ENCODE assay signal across 24 cellular contexts in genomic region chr5:914174-914573, GRCh38. TPM values are rescaled to one million over a fixed set of nuclear protein-coding genes. Genes with fewer than 3 reads are reported as not detected.
A peak's percentile ranks its signal among the peaks of the same experiment; 100 is the strongest.
DNase-seq lines count a peak whose midpoint lies in the region; ATAC-seq and TF ChIP-seq lines count a peak whose summit lies in the region.
"Had no signal": no experiment of that assay in that cellular context is flagged by ENCODE, and none has a peak within 500 bp of the region (broad histone marks: within the 10 kb centered on the region; RNA-seq: fewer than 3 reads in every experiment).

No MANE protein-coding gene starts in this region.

- H3K27ac ChIP-seq in PC-3 (ENCODE audit: low read length) (peak overlapping the region; percentile 96), endodermal cell (ENCODE audit: low read depth, low read length) (peak overlapping the region; percentile 11)
- H3K27ac ChIP-seq: 22Rv1, HL-60 had no signal

- WGBS in endodermal cell (ENCODE audit: insufficient coverage in 1 of 2, insufficient read length in 1 of 2), 2 experiments = 93 to 96% methylated on average over 13 to 14 of the region's 14 CpGs

- no peaks in the 10 kb centered on the region for H3K9me3 ChIP-seq in PC-3 (ENCODE audit: low read length)
- peaks cover 7% of the 10 kb centered on the region for H3K9me3 ChIP-seq in endodermal cell (ENCODE audit: control insufficient read depth, low read length)
- H3K9me3 ChIP-seq: BE2C had no signal

- H3K4me1 Mint-ChIP-seq in activated CD4-positive, alpha-beta memory T cell treated with anti-CD3 and anti-CD28 coated beads, Interleukin-2, amount 10 ng/mL, durations not matched to agents 7 days and 5 days = peaks cover 12% of the 10 kb centered on the region
- peaks cover 13% of the 10 kb centered on the region for H3K4me1 Mint-ChIP-seq in activated CD4-positive, alpha-beta memory T cell treated with anti-CD3 and anti-CD28 coated beads for 36 hours (ENCODE audit: low read depth)
- H3K4me1 Mint-ChIP-seq in endodermal cell = peaks cover 29% of the 10 kb centered on the region
- H3K4me1 Mint-ChIP-seq: CD14-positive monocyte had no signal

- no peak overlapping the region for H2AFZ ChIP-seq in PC-3 (ENCODE audit: low read length)

- H4K20me1 ChIP-seq in PC-3 (ENCODE audit: low read length) = no peaks in the 10 kb centered on the region

- no peaks in the 10 kb centered on the region for H3K27me3 ChIP-seq in PC-3 (ENCODE audit: low read length)
- no peaks in the 10 kb centered on the region for H3K27me3 ChIP-seq in endodermal cell (ENCODE audit: control insufficient read depth, insufficient read depth, low read length, poor library complexity, severe bottlenecking)
- H3K27me3 ChIP-seq: BE2C, SJSA1 had no signal

- peaks cover 15% of the 10 kb centered on the region for H3K79me2 ChIP-seq in PC-3 (ENCODE audit: low read length)

- H3K36me3 Mint-ChIP-seq in activated CD4-positive, alpha-beta memory T cell treated with anti-CD3 and anti-CD28 coated beads, Interleukin-2, amount 10 ng/mL, durations not matched to agents 7 days and 5 days (ENCODE audit: low read depth) = peaks cover 34% of the 10 kb centered on the region
- peaks cover 43% of the 10 kb centered on the region for H3K36me3 Mint-ChIP-seq in activated CD4-positive, alpha-beta memory T cell treated with anti-CD3 and anti-CD28 coated beads for 36 hours
- H3K36me3 Mint-ChIP-seq in endodermal cell (ENCODE audit: low read depth) = peaks cover 81% of the 10 kb centered on the region

- H3K9ac ChIP-seq in PC-3 (ENCODE audit: low read length) (peak overlapping the region; percentile 75; the same call in 1 of the 2 replicates), endodermal cell (ENCODE audit: extremely low read depth, low read length, poor library complexity, severe bottlenecking) (no peak overlapping the region)

- ATAC-seq in PC-3 (no peak), sciatic nerve (no peak)
- ATAC-seq: Right ventricle myocardium inferior had no signal

- no peak overlapping the region for H3K4me2 ChIP-seq in PC-3 (ENCODE audit: low read length)

- peaks cover 54% of the 10 kb centered on the region for H3K36me3 ChIP-seq in PC-3 (ENCODE audit: low read depth, low read length)
- peaks cover 80% of the 10 kb centered on the region for H3K36me3 ChIP-seq in endodermal cell (ENCODE audit: control insufficient read depth, insufficient read depth, low read length)

- peak overlapping the region; percentile 32 for H3K27ac Mint-ChIP-seq in activated CD4-positive, alpha-beta memory T cell treated with anti-CD3 and anti-CD28 coated beads, Interleukin-2, amount 10 ng/mL, durations not matched to agents 7 days and 5 days
- no peak overlapping the region for H3K27ac Mint-ChIP-seq in activated CD4-positive, alpha-beta memory T cell treated with anti-CD3 and anti-CD28 coated beads for 36 hours
- H3K27ac Mint-ChIP-seq in endodermal cell = no peak overlapping the region

- H3K9me2 ChIP-seq in PC-3 (replicated peaks; ENCODE audit: low read length) = no peaks in the 10 kb centered on the region

- BruUV-seq in PC-3 (replicated peaks; lab: Mats Ljungman, UMichigan) = no TSS peak

- no peaks in the 10 kb centered on the region for H3K9me3 Mint-ChIP-seq in activated CD4-positive, alpha-beta memory T cell treated with anti-CD3 and anti-CD28 coated beads, Interleukin-2, amount 10 ng/mL, durations not matched to agents 7 days and 5 days
- H3K9me3 Mint-ChIP-seq in activated CD4-positive, alpha-beta memory T cell treated with anti-CD3 and anti-CD28 coated beads for 36 hours = no peaks in the 10 kb centered on the region
- H3K9me3 Mint-ChIP-seq in endodermal cell = no peaks in the 10 kb centered on the region
- H3K9me3 Mint-ChIP-seq: CD14-positive monocyte; CD8-positive, alpha-beta memory T cell had no signal

- POLR2A ChIA-PET in activated CD4-positive, alpha-beta memory T cell treated with anti-CD3 and anti-CD28 coated beads, Interleukin-2, amount 10 ng/mL, durations not matched to agents 7 days and 5 days (lab: Charles Lee) = no interaction called here
- POLR2A ChIA-PET in activated CD4-positive, alpha-beta memory T cell treated with anti-CD3 and anti-CD28 coated beads for 36 hours (lab: Charles Lee) = no interaction called here
- POLR2A ChIA-PET in PC-3 (lab: Charles Lee; ENCODE audit: unreplicated experiment) = interaction anchor here (0.6 kb wide), 1 partner anchor 826 kb away, joined by 3 read pairs; no protein-coding TSS in a partner anchor

- no peaks in the 10 kb centered on the region for H3K27me3 Mint-ChIP-seq in activated CD4-positive, alpha-beta memory T cell treated with anti-CD3 and anti-CD28 coated beads, Interleukin-2, amount 10 ng/mL, durations not matched to agents 7 days and 5 days
- no peaks in the 10 kb centered on the region for H3K27me3 Mint-ChIP-seq in activated CD4-positive, alpha-beta memory T cell treated with anti-CD3 and anti-CD28 coated beads for 36 hours
- H3K27me3 Mint-ChIP-seq in endodermal cell (ENCODE audit: insufficient read depth) = peaks cover 1% of the 10 kb centered on the region
- H3K27me3 Mint-ChIP-seq: CD8-positive, alpha-beta memory T cell had no signal

- H3K4me3 ChIP-seq in PC-3 (ENCODE audit: low read length) (no peak overlapping the region), endodermal cell (ENCODE audit: low read length) (no peak overlapping the region)
- H3K4me3 ChIP-seq: SJSA1 had no signal

- H3K4me1 ChIP-seq in PC-3 (ENCODE audit: insufficient read depth, low read length) = peaks cover 33% of the 10 kb centered on the region
- H3K4me1 ChIP-seq in endodermal cell (ENCODE audit: control insufficient read depth, insufficient read depth, low read length) = peaks cover 13% of the 10 kb centered on the region
- H3K4me1 ChIP-seq: BE2C had no signal

- H3K4me3 Mint-ChIP-seq in activated CD4-positive, alpha-beta memory T cell treated with anti-CD3 and anti-CD28 coated beads, Interleukin-2, amount 10 ng/mL, durations not matched to agents 7 days and 5 days = no peak overlapping the region
- no peak overlapping the region for H3K4me3 Mint-ChIP-seq in activated CD4-positive, alpha-beta memory T cell treated with anti-CD3 and anti-CD28 coated beads for 36 hours
- H3K4me3 Mint-ChIP-seq in endodermal cell = no peak overlapping the region
- H3K4me3 Mint-ChIP-seq: CD14-positive monocyte; CD8-positive, alpha-beta memory T cell had no signal

- H3F3A ChIP-seq in PC-3 (ENCODE audit: low read length, unreplicated experiment) = peaks cover 9% of the 10 kb centered on the region

- intact Hi-C loops in activated CD4-positive, alpha-beta memory T cell treated with anti-CD3 and anti-CD28 coated beads for 36 hours (cut with micrococcal nuclease) = no loop called here
- intact Hi-C loops in PC-3 (cut with micrococcal nuclease) = loop anchor here (5.0 kb wide), 1 partner anchor 198 kb away; the partner anchor contains the start of gene SLC12A7
- intact Hi-C loops in sciatic nerve (cut with DNase I) = no loop called here

- CTCF ChIA-PET in activated CD4-positive, alpha-beta memory T cell treated with anti-CD3 and anti-CD28 coated beads, Interleukin-2, amount 10 ng/mL, durations not matched to agents 7 days and 5 days (lab: Charles Lee) = interaction anchor here (0.8 kb wide), 1 partner anchor 10 kb away, joined by 3 read pairs; no protein-coding TSS in a partner anchor
- CTCF ChIA-PET in activated CD4-positive, alpha-beta memory T cell treated with anti-CD3 and anti-CD28 coated beads for 36 hours (lab: Charles Lee) = interaction anchor here (1.2 kb wide), 1 partner anchor 10 kb away, joined by 5 read pairs; no protein-coding TSS in a partner anchor
- CTCF ChIA-PET in PC-3 (lab: Charles Lee) = no interaction called here

- TF ChIP-seq CTCF in PC-3 (conservative IDR thresholded peaks at IDR 0.05; ENCODE audit: low read depth, low read length) = no peak
- TF ChIP-seq CTCF in endodermal cell (conservative IDR thresholded peaks at IDR 0.05) = no peak

- no peak for DNase-seq in activated CD4-positive, alpha-beta memory T cell treated with anti-CD3 and anti-CD28 coated beads, Interleukin-2, amount 10 ng/mL, durations not matched to agents 7 days and 5 days
- DNase-seq in activated CD4-positive, alpha-beta memory T cell treated with anti-CD3 and anti-CD28 coated beads for 36 hours = no peak
- DNase-seq in PC-3 (no peak), endodermal cell (peak; percentile 19), sciatic nerve (ENCODE audit: low spot score) (peak; percentile 25), COR-L47 (lab: John Stamatoyannopoulos, UW) (no peak), AG08395 (ENCODE audit: low spot score) (no peak)
- DNase-seq: BE2C; Calu3; CD8-positive, alpha-beta memory T cell; DMS79 treated with DMSO at 0.1 percent for 48 hours; HCEC 1CT; NCI-H1092; NCI-H1417 treated with DMSO at 0.1 percent for 48 hours; NCI-H1694 treated with DMSO at 0.1 percent for 48 hours; NCI-H2081; NCI-H2171 treated with DMSO at 0.1 percent for 48 hours; NCI-H524; NCI-H774 had no signal

RNA-seq across cellular contexts. Expression of gene TRIP13, which starts 21.5 kb away (rescaled TPM):
- total RNA-seq in activated CD4-positive, alpha-beta memory T cell treated with anti-CD3 and anti-CD28 coated beads, Interleukin-2, amount 10 ng/mL, durations not matched to agents 7 days and 5 days = 10 to 100 TPM; 26.6 to 28.8 TPM
- 10 to 100 TPM; 32.4 to 33.9 TPM for total RNA-seq in activated CD4-positive, alpha-beta memory T cell treated with anti-CD3 and anti-CD28 coated beads for 36 hours
- total RNA-seq in PC-3 (2014; rRNA removed) = 56.4 and 69.0 TPM in 2 replicates
- 10 to 100 TPM; 21.9 to 32.4 TPM for total RNA-seq in endodermal cell
- 31.7 TPM for polyA plus RNA-seq in endodermal cell (2013, experiment 1 of 2)
- polyA plus RNA-seq in endodermal cell (2013, experiment 2 of 2) = 31.8 TPM
- total RNA-seq in sciatic nerve = 0.89 TPM

RNA-seq across cellular contexts. Expression of gene BRD9, which starts 21.6 kb away (rescaled TPM):
- total RNA-seq in activated CD4-positive, alpha-beta memory T cell treated with anti-CD3 and anti-CD28 coated beads, Interleukin-2, amount 10 ng/mL, durations not matched to agents 7 days and 5 days = 10 to 100 TPM; 52.3 to 54.0 TPM
- total RNA-seq in activated CD4-positive, alpha-beta memory T cell treated with anti-CD3 and anti-CD28 coated beads for 36 hours = 10 to 100 TPM; 43.1 to 50.7 TPM
- 50.4 and 64.7 TPM in 2 replicates for total RNA-seq in PC-3 (2014; rRNA removed)
- 10 to 100 TPM; 58.2 to 67.9 TPM for total RNA-seq in endodermal cell
- polyA plus RNA-seq in endodermal cell (2013, experiment 1 of 2) = 48.1 TPM
- 43.1 TPM for polyA plus RNA-seq in endodermal cell (2013, experiment 2 of 2)
- 38.5 TPM for total RNA-seq in sciatic nerve

Comparison
In these comparisons a context has a peak if more than half of its experiments do, and no peak if none do; other contexts are left out.
1. DNase-seq: peak in endodermal cell (single experiment) and sciatic nerve (single experiment); none in activated CD4-positive, alpha-beta memory T cell treated with anti-CD3 and anti-CD28 coated beads, Interleukin-2, amount 10 ng/mL, durations not matched to agents 7 days and 5 days (single experiment), activated CD4-positive, alpha-beta memory T cell treated with anti-CD3 and anti-CD28 coated beads for 36 hours (single experiment), PC-3 (single experiment), COR-L47 (single experiment) and AG08395 (single experiment).
2. RNA of gene TRIP13, which starts 21.5 kb away (total RNA-seq): 56.4 to 69.0 TPM in PC-3, 32.4 to 33.9 TPM in activated CD4-positive, alpha-beta memory T cell treated with anti-CD3 and anti-CD28 coated beads for 36 hours, 21.9 to 32.4 TPM in endodermal cell and 26.6 to 28.8 TPM in activated CD4-positive, alpha-beta memory T cell treated with anti-CD3 and anti-CD28 coated beads, Interleukin-2, amount 10 ng/mL, durations not matched to agents 7 days and 5 days; 0.89 TPM in sciatic nerve (single experiment); every median in the first group is over 10 times any median in the second.